In genomic region chr12:104627231-104627974, GRCh38 we compare ENCODE assay signal across 12 cellular contexts.
A peak's percentile ranks its signal among the peaks of the same experiment; 100 is the strongest.
DNase-seq lines count a peak whose midpoint lies in the region; ATAC-seq and TF ChIP-seq lines count a peak whose summit lies in the region.
"Had no signal": no experiment of that assay in that cellular context is flagged by ENCODE, and none has a peak within 500 bp of the region (broad histone marks: within the 10 kb centered on the region; RNA-seq: fewer than 3 reads in every experiment).

No MANE protein-coding gene starts in this region.

- H3K36me3 Mint-ChIP-seq in activated T-cell treated with anti-CD3 and anti-CD28 coated beads, Interleukin-2, amount 50 U/mL, for 72 hours (ENCODE audit: insufficient read depth in 2 of 2), result no peaks in the 10 kb centered on the region
- no peaks in the 10 kb centered on the region for H3K36me3 Mint-ChIP-seq in immature natural killer cell
- H3K36me3 Mint-ChIP-seq in type B pancreatic cell, result no peaks in the 10 kb centered on the region

- no peak overlapping the region for H3K4me3 ChIP-seq in WERI-Rb-1 (ENCODE audit: low read depth, low read length)

- no peaks in the 10 kb centered on the region for H3K27me3 Mint-ChIP-seq in activated T-cell treated with anti-CD3 and anti-CD28 coated beads, Interleukin-2, amount 50 U/mL, for 72 hours (ENCODE audit: low read depth)
- H3K27me3 Mint-ChIP-seq in immature natural killer cell (ENCODE audit: low read depth in 3 of 3) (peaks cover 3 to 9% (median 7%) of the 10 kb centered on the region in 3 donors), type B pancreatic cell (peaks cover 15% of the 10 kb centered on the region)
- H3K27me3 Mint-ChIP-seq: CD8-positive, alpha-beta memory T cell had no signal

- peak overlapping the region; percentile 45 for H3K27ac Mint-ChIP-seq in activated T-cell treated with anti-CD3 and anti-CD28 coated beads, Interleukin-2, amount 50 U/mL, for 72 hours
- H3K27ac Mint-ChIP-seq in immature natural killer cell, result peak overlapping the region in 4 of 6 donors; percentile 25 to 53 (median 36)
- peak overlapping the region; percentile 61 for H3K27ac Mint-ChIP-seq in type B pancreatic cell

- ATAC-seq in activated T-cell treated with anti-CD3 and anti-CD28 coated beads, Interleukin-2, amount 50 U/mL, for 72 hours (replicated peaks in 1 of 2), result no peak
- no peak for ATAC-seq in esophagus mucosa

- H3K9me3 Mint-ChIP-seq in activated T-cell treated with anti-CD3 and anti-CD28 coated beads, Interleukin-2, amount 50 U/mL, for 72 hours, result no peaks in the 10 kb centered on the region
- H3K9me3 Mint-ChIP-seq in immature natural killer cell (no peaks in the 10 kb centered on the region), type B pancreatic cell (no peaks in the 10 kb centered on the region)
- H3K9me3 Mint-ChIP-seq: CD8-positive, alpha-beta memory T cell had no signal

- H3K27ac ChIP-seq in WERI-Rb-1, result peak overlapping the region; percentile 24

- H3K4me1 Mint-ChIP-seq in activated T-cell treated with anti-CD3 and anti-CD28 coated beads, Interleukin-2, amount 50 U/mL, for 72 hours (ENCODE audit: low read depth), result peaks cover 11% of the 10 kb centered on the region
- H3K4me1 Mint-ChIP-seq in immature natural killer cell, result peaks cover 88 to 94% of the 10 kb centered on the region in 2 donors
- peaks cover 54% of the 10 kb centered on the region for H3K4me1 Mint-ChIP-seq in type B pancreatic cell (ENCODE audit: unreplicated experiment)

- H3K27me3 ChIP-seq in WERI-Rb-1 (ENCODE audit: insufficient read depth, low read depth, severe bottlenecking), result no peaks in the 10 kb centered on the region

- H3K36me3 ChIP-seq in WERI-Rb-1, result no peaks in the 10 kb centered on the region

- no peak for TF ChIP-seq CTCF in WERI-Rb-1 (IDR thresholded peaks at IDR 0.05; ENCODE audit: low read depth, low read length)
- no peak for TF ChIP-seq CTCF in type B pancreatic cell (conservative IDR thresholded peaks at IDR 0.05)

- no peak overlapping the region for H3K4me3 Mint-ChIP-seq in activated T-cell treated with anti-CD3 and anti-CD28 coated beads, Interleukin-2, amount 50 U/mL, for 72 hours
- H3K4me3 Mint-ChIP-seq in immature natural killer cell (no peak overlapping the region), type B pancreatic cell (no peak overlapping the region)
- H3K4me3 Mint-ChIP-seq: CD8-positive, alpha-beta memory T cell had no signal

- peaks cover 5% of the 10 kb centered on the region for H3K9me3 ChIP-seq in WERI-Rb-1 (ENCODE audit: severe bottlenecking)

- DNase-seq in activated T-cell treated with anti-CD3 and anti-CD28 coated beads, Interleukin-2, amount 50 U/mL, for 72 hours, result no peak
- no peak for DNase-seq in activated T-cell treated with anti-CD3 and anti-CD28 coated beads, Interleukin-2, amount 50 U/mL, for 48 hours
- DNase-seq in WERI-Rb-1 (no peak), immature natural killer cell (no peak), type B pancreatic cell (ENCODE audit: extremely low spot score, unreplicated experiment) (no peak), DMS 273 treated with DMSO at 0.1 percent for 48 hours (lab: John Stamatoyannopoulos, UW) (no peak), islet precursor cell (no peak)
- DNase-seq: CD8-positive, alpha-beta memory T cell; EL; IMR-90; NCI-H2029 had no signal
